Comparison of ENCODE assay signal across 23 cellular contexts in the genomic region with DNA sequence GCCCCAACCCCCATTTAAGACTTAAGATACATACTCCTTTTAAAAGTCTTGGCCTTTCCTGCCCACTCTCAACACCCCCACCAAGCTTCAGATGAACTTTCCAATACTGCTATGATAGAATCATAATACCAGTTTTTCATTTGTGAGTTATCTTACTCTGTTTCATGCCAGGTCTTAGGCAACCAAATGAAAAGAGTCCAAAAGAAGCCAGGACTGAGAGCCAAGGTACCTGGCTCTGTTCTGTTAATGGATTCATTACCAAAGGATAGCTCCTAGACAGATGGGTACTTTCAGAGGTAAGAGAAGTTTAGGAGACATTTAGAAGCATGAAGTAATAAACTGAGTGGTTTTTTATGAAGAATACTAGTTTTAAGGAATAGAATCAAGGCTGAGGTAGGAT. TPM values are rescaled to one million over a fixed set of nuclear protein-coding genes. Genes with fewer than 3 reads are reported as not detected.
DNase-seq lines count a peak whose midpoint lies in the region; ATAC-seq lines count a peak whose summit lies in the region.
"Had no signal": no experiment of that assay in that cellular context is flagged by ENCODE, and none has a peak within 500 bp of the region (broad histone marks: within the 10 kb centered on the region; RNA-seq: fewer than 3 reads in every experiment).

No MANE protein-coding gene starts in this region.

- ATAC-seq in left lobe of liver = peak; percentile 85
- ATAC-seq: A549; CD8-positive, alpha-beta T cell had no signal

- DNase-seq in left lobe of liver (ENCODE audit: low spot score) = no peak
- no peak for DNase-seq in dermis blood vessel endothelial cell
- DNase-seq: 8988T; ACHN; AML-193; BE2C; C1 segment of cervical spinal cord; Caco-2; Calu3; CD4-positive, alpha-beta memory T cell; CD4-positive, alpha-beta T cell; CD4-positive, CD25-positive, alpha-beta regulatory T cell; CD8-positive, alpha-beta memory T cell; CD8-positive, alpha-beta T cell; COR-L47; DMS 273 treated with DMSO at 0.1 percent for 48 hours; DMS153; DMS53; DMS79; DMS79 treated with DMSO at 0.1 percent for 48 hours; DND-41; EL had no signal

RNA-seq across cellular contexts. Expression of gene FANCM, which starts 34.2 kb away (rescaled TPM):
- 2.5 TPM for total RNA-seq in left lobe of liver
- 9.0 and 12.5 TPM in 2 replicates for total RNA-seq in dermis blood vessel endothelial cell

RNA-seq across cellular contexts. Expression of gene FKBP3, which starts 35.6 kb away (rescaled TPM):
- total RNA-seq in left lobe of liver = 24.1 TPM
- total RNA-seq in dermis blood vessel endothelial cell = 32.3 and 36.2 TPM in 2 replicates
